19 cellular contexts compared by ENCODE assay signal in the genomic region with DNA sequence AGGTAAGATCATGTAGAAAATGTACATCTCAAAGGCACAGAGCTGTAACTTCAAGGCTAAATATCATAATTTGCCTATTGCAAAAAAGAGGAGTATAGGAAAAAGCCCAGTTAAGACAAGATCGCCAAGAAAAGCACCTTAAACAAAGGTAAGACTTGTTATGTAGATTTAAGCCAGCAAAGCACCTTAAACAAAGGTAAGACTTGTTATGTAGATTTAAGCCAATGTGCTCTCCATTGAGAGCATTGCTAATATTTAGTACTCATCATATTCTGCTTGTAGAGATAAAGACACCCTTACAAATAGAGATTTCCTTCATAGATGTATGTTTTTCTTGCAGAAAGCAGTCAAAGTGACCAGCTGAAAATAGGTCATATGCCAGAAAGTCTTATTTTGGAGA.
DNase-seq lines count a peak whose midpoint lies in the region; ATAC-seq and TF ChIP-seq lines count a peak whose summit lies in the region.
"Had no signal": no experiment of that assay in that cellular context is flagged by ENCODE, and none has a peak within 500 bp of the region (broad histone marks: within the 10 kb centered on the region; RNA-seq: fewer than 3 reads in every experiment).

No MANE protein-coding gene starts in this region.

- POLR2A ChIA-PET in WTC11 (lab: Charles Lee): no interaction called here

- H3K4me1 Mint-ChIP-seq in WTC11: peaks cover 28% of the 10 kb centered on the region
- H3K4me1 Mint-ChIP-seq: CD14-positive monocyte; CD4-positive, alpha-beta memory T cell had no signal

- H3K4me3 Mint-ChIP-seq in WTC11: no peak overlapping the region
- H3K4me3 Mint-ChIP-seq: CD14-positive monocyte; CD4-positive, alpha-beta memory T cell had no signal

- H3K4me2 ChIP-seq in BLaER1: peak overlapping the region; percentile 18; the same call in 1 of the 2 replicates
- H3K4me2 ChIP-seq: A549 had no signal

- intact Hi-C loops in psoas muscle (cut with DNase I): no loop called here

- DNase-seq in WTC11 (ENCODE audit: low spot score): no peak
- DNase-seq in iPS DF 4.7 (ENCODE audit: extremely low read depth, low spot score): peak; percentile 14
- no peak for DNase-seq in NCI-H69 (lab: John Stamatoyannopoulos, UW)
- no peak for DNase-seq in psoas muscle
- no peak for DNase-seq in NCI-H187 (lab: John Stamatoyannopoulos, UW)
- no peak for DNase-seq in NCI-H1092 treated with DMSO at 0.1 percent for 48 hours (lab: John Stamatoyannopoulos, UW)
- DNase-seq: AML-193; Calu3; CD4-positive, alpha-beta memory T cell; DMS79 treated with DMSO at 0.1 percent for 48 hours; GF-D8; GOT3; IMR-90 had no signal

- H3K36me3 Mint-ChIP-seq in WTC11: peaks cover 43% of the 10 kb centered on the region
- H3K36me3 Mint-ChIP-seq: CD14-positive monocyte; CD4-positive, alpha-beta memory T cell had no signal

- H3K9me3 Mint-ChIP-seq in WTC11: peaks cover 51% of the 10 kb centered on the region

- CTCF ChIA-PET in WTC11 (lab: Charles Lee): interaction anchor here (0.8 kb wide), 1 partner anchor 21 kb away, joined by 4 read pairs; no protein-coding TSS in a partner anchor

- H3K4me3 ChIP-seq in BLaER1 (no peak overlapping the region), HUES6 (ENCODE audit: low read depth, low read length) (no peak overlapping the region), psoas muscle (no peak overlapping the region)
- H3K4me3 ChIP-seq: A549, HAP-1 had no signal

- ATAC-seq in WTC11 (peak; percentile 57), psoas muscle (no peak)
- ATAC-seq: A549 had no signal

- H3K4me1 ChIP-seq in BLaER1 (peaks cover 8% of the 10 kb centered on the region), HUES6 (ENCODE audit: control insufficient read depth, insufficient read depth, low read length) (peaks cover 10% of the 10 kb centered on the region; the same call in 1 of the 2 replicates), psoas muscle (no peaks in the 10 kb centered on the region)
- H3K4me1 ChIP-seq: A549 had no signal

- H3K9ac ChIP-seq in BLaER1: no peak overlapping the region
- no peak overlapping the region for H3K9ac ChIP-seq in HUES6 (ENCODE audit: low read length)

- TF ChIP-seq CTCF in WTC11 (IDR thresholded peaks at IDR 0.05) (no peak), psoas muscle (IDR thresholded peaks at IDR 0.05) (no peak)

- H3K27ac ChIP-seq in BLaER1 (no peak overlapping the region), HUES6 (ENCODE audit: low read depth, low read length) (peak overlapping the region; percentile 47; the same call in 1 of the 2 replicates), psoas muscle (no peak overlapping the region)
- H3K27ac ChIP-seq: 22Rv1, A549 had no signal

- H3K36me3 ChIP-seq in BLaER1 (peaks cover 8% of the 10 kb centered on the region; the same call in 1 of the 2 replicates), HUES6 (ENCODE audit: control insufficient read depth, insufficient read depth, low read length) (no peaks in the 10 kb centered on the region; the same call in 1 of the 2 replicates), psoas muscle (ENCODE audit: insufficient read depth in 1 of 2, low read depth in 1 of 2) (no peaks in the 10 kb centered on the region)
- H3K36me3 ChIP-seq: HAP-1 had no signal

- H3K9me3 ChIP-seq in BLaER1: peaks cover 30% of the 10 kb centered on the region
- peaks cover 30% of the 10 kb centered on the region for H3K9me3 ChIP-seq in HUES6 (ENCODE audit: control insufficient read depth, insufficient read depth, low read depth, low read length)
- H3K9me3 ChIP-seq in psoas muscle: no peaks in the 10 kb centered on the region
- H3K9me3 ChIP-seq: A549 had no signal

- H4K20me1 ChIP-seq in BLaER1: no peaks in the 10 kb centered on the region

- H3K27me3 ChIP-seq in BLaER1 (no peaks in the 10 kb centered on the region), HUES6 (ENCODE audit: control insufficient read depth, insufficient read depth, low read length) (no peaks in the 10 kb centered on the region), psoas muscle (ENCODE audit: insufficient read depth in 3 of 3, low read length in 2 of 3) (no peaks in the 10 kb centered on the region)

- H3K27me3 Mint-ChIP-seq in WTC11 (ENCODE audit: low read depth): peaks cover 3% of the 10 kb centered on the region; the same call in 1 of the 2 replicates
- H3K27me3 Mint-ChIP-seq: CD4-positive, alpha-beta memory T cell had no signal

- 64 to 74% (median 64%) methylated on average over 1 of the region's 1 CpG for WGBS in psoas muscle, 3 donors

- H3K27ac Mint-ChIP-seq in WTC11: peak overlapping the region; percentile 44
- H3K27ac Mint-ChIP-seq: CD14-positive monocyte; CD4-positive, alpha-beta memory T cell had no signal

TF ChIP-seq in WTC11, 78 proteins besides CTCF, POLR2A, EP300 and RAD21:
- TF ChIP-seq CBFB (CRISPR knock-in tag; IDR thresholded peaks at IDR 0.05; ENCODE audit: low read depth): no peak
- TF ChIP-seq, protein P1, sequence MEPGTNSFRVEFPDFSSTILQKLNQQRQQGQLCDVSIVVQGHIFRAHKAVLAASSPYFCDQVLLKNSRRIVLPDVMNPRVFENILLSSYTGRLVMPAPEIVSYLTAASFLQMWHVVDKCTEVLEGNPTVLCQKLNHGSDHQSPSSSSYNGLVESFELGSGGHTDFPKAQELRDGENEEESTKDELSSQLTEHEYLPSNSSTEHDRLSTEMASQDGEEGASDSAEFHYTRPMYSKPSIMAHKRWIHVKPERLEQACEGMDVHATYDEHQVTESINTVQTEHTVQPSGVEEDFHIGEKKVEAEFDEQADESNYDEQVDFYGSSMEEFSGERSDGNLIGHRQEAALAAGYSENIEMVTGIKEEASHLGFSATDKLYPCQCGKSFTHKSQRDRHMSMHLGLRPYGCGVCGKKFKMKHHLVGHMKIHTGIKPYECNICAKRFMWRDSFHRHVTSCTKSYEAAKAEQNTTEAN (CRISPR knock-in tag; IDR thresholded peaks at IDR 0.05): no peak
- no peak for TF ChIP-seq NR2C2 (CRISPR knock-in tag; IDR thresholded peaks at IDR 0.05)
